8 cellular contexts compared by ENCODE assay signal in the genomic region with DNA sequence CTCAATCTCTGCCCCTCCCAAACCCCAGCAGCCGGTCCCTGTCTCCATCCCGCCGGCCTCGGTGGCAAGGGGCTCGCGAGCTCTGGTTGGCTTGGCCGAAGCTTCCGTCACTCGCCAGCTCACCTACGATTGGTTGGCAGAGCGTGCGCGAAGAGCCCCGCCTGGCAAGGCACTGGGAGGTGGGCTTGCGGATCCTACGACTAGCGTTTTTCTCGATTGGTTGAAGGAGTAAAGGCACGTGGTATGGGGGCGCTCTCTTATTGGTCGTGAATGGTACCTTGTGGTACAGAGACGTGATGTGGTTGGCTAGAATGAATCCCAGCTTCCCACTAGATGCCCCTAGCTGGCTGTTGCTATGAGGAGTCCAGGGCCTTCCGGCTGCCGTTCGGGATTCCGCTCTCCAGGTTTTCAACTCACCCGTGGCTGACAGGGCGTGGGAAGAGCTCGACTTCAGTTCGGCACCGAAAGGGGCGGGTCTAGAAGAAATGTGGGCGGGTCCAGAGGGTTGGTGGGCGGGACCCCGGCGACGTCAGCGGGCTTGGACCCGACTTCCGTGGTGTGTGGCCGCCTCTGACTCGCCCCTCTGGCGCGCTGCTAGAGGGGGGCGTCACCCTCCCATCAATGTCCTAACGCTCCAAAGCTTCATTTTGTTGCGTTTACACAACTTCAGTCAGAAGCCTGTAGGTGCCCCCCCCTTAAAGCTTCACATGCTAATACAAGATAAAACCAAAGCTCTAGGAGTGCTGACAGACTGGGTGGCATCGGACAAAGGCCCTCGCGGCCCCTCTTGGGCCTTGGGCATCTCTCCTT. TPM values are rescaled to one million over a fixed set of nuclear protein-coding genes. Genes with fewer than 3 reads are reported as not detected.
DNase-seq lines count a peak whose midpoint lies in the region; ATAC-seq and TF ChIP-seq lines count a peak whose summit lies in the region.

No MANE protein-coding gene starts in this region.

- no peak for TF ChIP-seq CTCF in GM20000 (IDR thresholded peaks at IDR 0.05; ENCODE audit: extremely low read depth, missing control alignments)
- no peak for TF ChIP-seq CTCF in lower lobe of right lung (IDR thresholded peaks at IDR 0.05)

- H3K27me3 ChIP-seq in lower lobe of right lung (ENCODE audit: low read depth): no peaks in the 10 kb centered on the region

- peaks cover 29% of the 10 kb centered on the region for H3K4me1 ChIP-seq in lower lobe of right lung

- peak; percentile 100 for DNase-seq in CMK (ENCODE audit: low read depth)
- peak; percentile 84 for DNase-seq in GM20000 (ENCODE audit: low spot score)
- DNase-seq in HS-5 (ENCODE audit: low read depth): peak; percentile 90
- DNase-seq in NK-92 (lab: John Stamatoyannopoulos, UW; ENCODE audit: unreplicated experiment): peak; percentile 100
- peak; percentile 100 for DNase-seq in activated CD8-positive, alpha-beta memory T cell treated with anti-CD3 and anti-CD28 coated beads for 24 hours
- DNase-seq in effector CD4-positive, alpha-beta T cell: peak; percentile 95
- peak; percentile 97 for DNase-seq in lower lobe of right lung
- DNase-seq in stimulated activated CD4-positive, alpha-beta T cell treated with anti-CD3 and anti-CD28 coated beads, TNF-alpha, amount 100 ng/mL, for 1 hour (ENCODE audit: low read depth in 3 of 3, low spot score in 1 of 3): peak; percentile 92 to 99 (median 96)

- no peaks in the 10 kb centered on the region for H3K9me3 ChIP-seq in lower lobe of right lung

- H3K4me3 ChIP-seq in lower lobe of right lung: peak overlapping the region; percentile 81

- H3K27ac ChIP-seq in lower lobe of right lung: peak overlapping the region; percentile 99

- H3K36me3 ChIP-seq in lower lobe of right lung: no peaks in the 10 kb centered on the region

- intact Hi-C loops in lower lobe of right lung (cut with DNase I): no loop called here

- peak; percentile 95 to 97 for ATAC-seq in lower lobe of right lung

RNA-seq across cellular contexts. Expression of a gene that starts 0.8 kb away (rescaled TPM):
- total RNA-seq in lower lobe of right lung: 42.5 TPM

Comparison
In these comparisons a context has a peak if more than half of its experiments do, and no peak if none do; other contexts are left out.
1. Peak in every context shown above with its lines: DNase-seq, ATAC-seq, H3K4me3 ChIP-seq and H3K27ac ChIP-seq.